In genomic region chr3:166125179-166125578, GRCh38 we compare ENCODE assay signal across 28 cellular contexts.
"Had no signal": no experiment of that assay in that cellular context is flagged by ENCODE, and none has a peak within 500 bp of the region (broad histone marks: within the 10 kb centered on the region; RNA-seq: fewer than 3 reads in every experiment).

No MANE protein-coding gene starts in this region.

- H3K9me3 ChIP-seq: colonic mucosa, esophagus muscularis mucosa, gastrocnemius medialis, lower lobe of right lung, neutrophil, tibial artery had no signal

- FAIRE-seq: astrocyte, endothelial cell of umbilical vein, kidney had no signal

- H3K36me3 ChIP-seq: colonic mucosa, esophagus muscularis mucosa, gastrocnemius medialis, lower lobe of right lung, neutrophil, tibial artery had no signal

- H3K79me2 ChIP-seq: parathyroid adenoma had no signal

- H3K36me3 Mint-ChIP-seq: activated naive CD8-positive, alpha-beta T cell treated with anti-CD3 and anti-CD28 coated beads for 36 hours; mesothelial cell of epicardium; naive thymus-derived CD8-positive, alpha-beta T cell had no signal

- H3K4me1 Mint-ChIP-seq: activated B cell treated with CpG ODN at 0.5 μM for 24 hours; activated CD4-positive, alpha-beta T cell treated with anti-CD3 and anti-CD28 coated beads for 36 hours; activated naive CD8-positive, alpha-beta T cell treated with anti-CD3 and anti-CD28 coated beads for 36 hours; mesothelial cell of epicardium; naive thymus-derived CD8-positive, alpha-beta T cell; stimulated activated naive CD8-positive, alpha-beta T cell treated with anti-CD3 and anti-CD28 coated beads, Interleukin-15, amount 100 ng/mL, for 72 hours had no signal

- H3K4me3 Mint-ChIP-seq: activated B cell treated with CpG ODN at 0.5 μM for 24 hours; activated CD4-positive, alpha-beta T cell treated with anti-CD3 and anti-CD28 coated beads for 36 hours; activated naive CD8-positive, alpha-beta T cell treated with anti-CD3 and anti-CD28 coated beads for 36 hours; effector memory CD8-positive, alpha-beta T cell; mesothelial cell of epicardium; naive thymus-derived CD8-positive, alpha-beta T cell; stimulated activated naive CD8-positive, alpha-beta T cell treated with anti-CD3 and anti-CD28 coated beads, Interleukin-15, amount 100 ng/mL, for 72 hours had no signal

- H3K4me1 ChIP-seq: colonic mucosa, esophagus muscularis mucosa, gastrocnemius medialis, lower lobe of right lung, parathyroid adenoma, tibial artery had no signal

- H3K9ac ChIP-seq: parathyroid adenoma had no signal

- H3K9me3 Mint-ChIP-seq: activated naive CD8-positive, alpha-beta T cell treated with anti-CD3 and anti-CD28 coated beads for 36 hours; mesothelial cell of epicardium had no signal

- H3K27ac Mint-ChIP-seq: activated B cell treated with CpG ODN at 0.5 μM for 24 hours; activated CD4-positive, alpha-beta T cell treated with anti-CD3 and anti-CD28 coated beads for 36 hours; activated naive CD8-positive, alpha-beta T cell treated with anti-CD3 and anti-CD28 coated beads for 36 hours; effector memory CD8-positive, alpha-beta T cell; mesothelial cell of epicardium; naive thymus-derived CD8-positive, alpha-beta T cell; stimulated activated naive CD8-positive, alpha-beta T cell treated with anti-CD3 and anti-CD28 coated beads, Interleukin-15, amount 100 ng/mL, for 72 hours had no signal

- DNase-seq: activated B cell treated with CpG ODN at 0.5 μM for 24 hours; activated CD4-positive, alpha-beta T cell treated with anti-CD3 and anti-CD28 coated beads for 36 hours; activated CD4-positive, alpha-beta T cell treated with anti-CD3 and anti-CD28 coated beads, Interleukin-2, amount 50 U/mL, for 4 hours; activated CD8-positive, alpha-beta memory T cell treated with anti-CD3 and anti-CD28 coated beads, Interleukin-2, amount 50 U/mL, for 48 hours; activated naive CD4-positive, alpha-beta T cell treated with Interleukin-2 at 50 U/mL for 16 hours; activated naive CD8-positive, alpha-beta T cell treated with anti-CD3 and anti-CD28 coated beads for 36 hours; activated T-cell treated with anti-CD3 and anti-CD28 coated beads, Interleukin-2, amount 50 U/mL, for 48 hours; central memory CD4-positive, alpha-beta T cell; colonic mucosa; dorsolateral prefrontal cortex; effector memory CD8-positive, alpha-beta T cell; gastrocnemius medialis; hypothalamus; kidney; lower lobe of right lung; naive thymus-derived CD8-positive, alpha-beta T cell; right cardiac atrium; stimulated activated CD4-positive, alpha-beta T cell treated with anti-CD3 and anti-CD28 coated beads, Interleukin-1b, Interleukin-23, amount 100 ng/mL, for 48 hours; stimulated activated naive CD8-positive, alpha-beta T cell treated with anti-CD3 and anti-CD28 coated beads, Interleukin-15, amount 100 ng/mL, for 72 hours; T-helper 9 cell; tibial artery had no signal

- ATAC-seq: activated CD4-positive, alpha-beta T cell treated with anti-CD3 and anti-CD28 coated beads for 36 hours; effector memory CD8-positive, alpha-beta T cell; gastrocnemius medialis; lower lobe of right lung; naive thymus-derived CD8-positive, alpha-beta T cell; right cardiac atrium; stimulated activated naive CD8-positive, alpha-beta T cell treated with anti-CD3 and anti-CD28 coated beads, Interleukin-15, amount 100 ng/mL, for 72 hours had no signal

- H3K27me3 Mint-ChIP-seq: activated B cell treated with CpG ODN at 0.5 μM for 24 hours; activated CD4-positive, alpha-beta T cell treated with anti-CD3 and anti-CD28 coated beads for 36 hours; activated naive CD8-positive, alpha-beta T cell treated with anti-CD3 and anti-CD28 coated beads for 36 hours; effector memory CD8-positive, alpha-beta T cell; naive thymus-derived CD8-positive, alpha-beta T cell; stimulated activated naive CD8-positive, alpha-beta T cell treated with anti-CD3 and anti-CD28 coated beads, Interleukin-15, amount 100 ng/mL, for 72 hours had no signal

- H3K27ac ChIP-seq: colonic mucosa, dorsolateral prefrontal cortex, esophagus muscularis mucosa, gastrocnemius medialis, lower lobe of right lung, neutrophil, parathyroid adenoma, skin epidermis, tibial artery had no signal

- H3K4me3 ChIP-seq: colonic mucosa, dorsolateral prefrontal cortex, esophagus muscularis mucosa, gastrocnemius medialis, lower lobe of right lung, skin epidermis, tibial artery had no signal

- H2AFZ ChIP-seq: parathyroid adenoma had no signal

- H3K27me3 ChIP-seq: colonic mucosa, dorsolateral prefrontal cortex, esophagus muscularis mucosa, gastrocnemius medialis, neutrophil, tibial artery had no signal
